Comparison of ENCODE assay signal across 8 cellular contexts in the genomic region with DNA sequence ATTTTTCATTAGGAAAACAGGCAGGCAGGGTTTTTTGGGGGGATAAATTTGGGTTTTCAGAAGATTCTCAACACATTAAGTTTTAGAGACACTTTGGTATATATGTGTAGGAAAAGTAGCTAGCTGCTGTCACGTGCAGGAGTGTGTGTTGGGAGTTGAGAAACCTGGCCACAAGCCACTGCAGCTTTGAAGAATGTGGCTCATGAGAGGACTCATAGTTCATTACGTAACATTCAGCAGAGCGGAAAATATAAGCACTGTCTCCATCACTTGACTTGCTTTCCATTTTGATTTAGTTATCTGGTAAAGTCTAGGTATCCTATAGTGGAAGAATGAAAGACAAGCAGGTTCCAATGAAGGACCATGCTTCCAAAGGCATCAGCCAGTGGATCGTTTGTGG. TPM values are rescaled to one million over a fixed set of nuclear protein-coding genes. Genes with fewer than 3 reads are reported as not detected.
DNase-seq lines count a peak whose midpoint lies in the region; ATAC-seq and TF ChIP-seq lines count a peak whose summit lies in the region.

No MANE protein-coding gene starts in this region.

- no peaks in the 10 kb centered on the region for H3K27me3 ChIP-seq in adrenal gland

- ATAC-seq in left colon, result no peak
- ATAC-seq in stimulated activated naive CD8-positive, alpha-beta T cell treated with anti-CD3 and anti-CD28 coated beads, Interleukin-15, Interleukin-2, amounts not matched to agents 100 U/mL and 50 U/mL, for 24 hours, result peak; percentile 87

- no peak for TF ChIP-seq CTCF in adrenal gland (IDR thresholded peaks at IDR 0.05)

- WGBS in adrenal gland, 4 donors, result 51 to 65% (median 56%) methylated on average over 4 of the region's 4 CpGs

- TF ChIP-seq POLR2A in adrenal gland (IDR thresholded peaks at IDR 0.05), result no peak

- H3K4me3 ChIP-seq in adrenal gland, result no peak overlapping the region

- H3K4me1 ChIP-seq in adrenal gland (replicated peaks in 1 of 2), result peaks cover 16 to 35% of the 10 kb centered on the region in 2 donors

- peak; percentile 41 for DNase-seq in GM04503 (ENCODE audit: low read depth)
- DNase-seq in LHCN-M2 (ENCODE audit: low read depth), result peak; percentile 76
- DNase-seq in adrenal gland, result peak in 6 of 7 donors; percentile 55 to 83 (median 74)
- DNase-seq in left colon, result peak; percentile 33 to 47
- DNase-seq in stimulated activated naive CD8-positive, alpha-beta T cell treated with anti-CD3 and anti-CD28 coated beads, Interleukin-15, Interleukin-2, amounts not matched to agents 100 U/mL and 50 U/mL, for 24 hours, result peak; percentile 44
- no peak for DNase-seq in NCI-H1436 (lab: John Stamatoyannopoulos, UW)
- DNase-seq in NCI-H524 (lab: John Stamatoyannopoulos, UW), result no peak
- DNase-seq in activated gamma-delta T cell treated with Interleukin-2 at 50 U/mL for 16 hours, result no peak

- H3K36me3 ChIP-seq in adrenal gland (replicated peaks in 1 of 2), result no peaks in the 10 kb centered on the region

- no peaks in the 10 kb centered on the region for H3K9me3 ChIP-seq in adrenal gland (replicated peaks in 1 of 3)

- intact Hi-C loops in adrenal gland (cut with DNase I) (no loop called here), left colon (cut with DNase I, micrococcal nuclease) (loop anchor here in 1 of 2 donors (10.0 kb wide), 1 partner anchor 49 kb away; no protein-coding TSS in a partner anchor)

- no peak overlapping the region for H3K27ac ChIP-seq in adrenal gland

RNA-seq across cellular contexts. Expression of gene SMNDC1, which starts 31.2 kb away (rescaled TPM):
- 5.7 and 8.0 TPM in 2 replicates for total RNA-seq in LHCN-M2 (2014; rRNA removed)
- polyA plus RNA-seq in LHCN-M2 (2012), result 17.9 TPM
- 10 to 100 TPM in 4 of 8 donors, 1 to 10 TPM in 4; 3.7 to 30.0 (median 18.2) TPM for total RNA-seq in adrenal gland
- 10 to 100 TPM in 1 of 3 donors, 1 to 10 TPM in 2; 8.7 to 34.4 (median 9.8) TPM for polyA plus RNA-seq in adrenal gland
- total RNA-seq in left colon, result 10 to 100 TPM; 24.3 to 24.7 TPM

Comparison
In these comparisons a context has a peak if more than half of its experiments do, and no peak if none do; other contexts are left out.
1. DNase-seq: peak in GM04503 (single experiment), LHCN-M2 (single experiment), adrenal gland (6 of 7), left colon (2 of 2) and stimulated activated naive CD8-positive, alpha-beta T cell treated with anti-CD3 and anti-CD28 coated beads, Interleukin-15, Interleukin-2, amounts not matched to agents 100 U/mL and 50 U/mL, for 24 hours (single experiment); none in NCI-H1436 (single experiment), NCI-H524 (0 of 2) and activated gamma-delta T cell treated with Interleukin-2 at 50 U/mL for 16 hours (single experiment).